Comparison of ENCODE assay signal across 19 cellular contexts in the genomic region with DNA sequence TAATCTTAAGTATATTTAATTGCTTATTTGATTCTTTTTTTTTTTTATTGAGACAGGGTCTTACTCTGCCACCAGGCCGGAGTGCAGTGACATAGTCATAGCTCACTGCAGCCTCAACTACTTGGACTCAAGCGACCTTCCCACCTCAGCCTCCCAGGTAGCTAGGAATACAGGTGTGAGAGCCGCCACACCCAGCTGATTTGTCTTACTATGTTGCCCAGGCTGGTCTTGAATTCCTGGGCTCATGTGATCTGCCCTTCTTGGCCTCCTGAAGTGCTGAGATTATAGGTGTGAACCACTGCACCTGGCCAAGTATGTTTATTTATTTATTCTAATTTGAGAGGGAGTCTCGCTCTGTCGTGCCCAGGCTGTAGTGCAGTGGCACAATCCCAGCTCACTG. TPM values are rescaled to one million over a fixed set of nuclear protein-coding genes. Genes with fewer than 3 reads are reported as not detected.
A peak's percentile ranks its signal among the peaks of the same experiment; 100 is the strongest.
DNase-seq lines count a peak whose midpoint lies in the region; ATAC-seq lines count a peak whose summit lies in the region.
"Had no signal": no experiment of that assay in that cellular context is flagged by ENCODE, and none has a peak within 500 bp of the region (broad histone marks: within the 10 kb centered on the region; RNA-seq: fewer than 3 reads in every experiment).

No MANE protein-coding gene starts in this region.

- H3K4me1 Mint-ChIP-seq in stimulated activated naive CD8-positive, alpha-beta T cell treated with anti-CD3 and anti-CD28 coated beads, Interleukin-15, Interleukin-2, amounts not matched to agents 100 ng/mL and 50 ng/mL, for 24 hours (ENCODE audit: low read depth) = peaks cover 7% of the 10 kb centered on the region
- H3K4me1 Mint-ChIP-seq in stimulated activated naive CD8-positive, alpha-beta T cell treated with anti-CD3 and anti-CD28 coated beads, Interleukin-15, amount 100 ng/mL, for 72 hours = peaks cover 30% of the 10 kb centered on the region
- peaks cover 51% of the 10 kb centered on the region for H3K4me1 Mint-ChIP-seq in activated T-helper 1 cell treated with anti-CD3 and anti-CD28 coated beads, Interleukin-12 subunit alpha, Interleukin-12 subunit beta, Interleukin-2, Interleukin-4 antibody, amounts not matched to agents 30 ng/mL and 10 ng/mL and 1 ng/mL, durations not matched to agents 14 hours and 24 hours and 36 hours (ENCODE audit: low read depth)
- H3K4me1 Mint-ChIP-seq in memory B cell = peaks cover 44% of the 10 kb centered on the region

- no peak overlapping the region for H3K4me3 Mint-ChIP-seq in stimulated activated naive CD8-positive, alpha-beta T cell treated with anti-CD3 and anti-CD28 coated beads, Interleukin-15, Interleukin-2, amounts not matched to agents 100 ng/mL and 50 ng/mL, for 24 hours
- peak overlapping the region in 1 of 2 donors; percentile 64 for H3K4me3 Mint-ChIP-seq in stimulated activated naive CD8-positive, alpha-beta T cell treated with anti-CD3 and anti-CD28 coated beads, Interleukin-15, amount 100 ng/mL, for 72 hours
- no peak overlapping the region for H3K4me3 Mint-ChIP-seq in activated T-helper 1 cell treated with anti-CD3 and anti-CD28 coated beads, Interleukin-12 subunit alpha, Interleukin-12 subunit beta, Interleukin-2, Interleukin-4 antibody, amounts not matched to agents 30 ng/mL and 10 ng/mL and 1 ng/mL, durations not matched to agents 14 hours and 24 hours and 36 hours
- peak overlapping the region; percentile 78 for H3K4me3 Mint-ChIP-seq in memory B cell
- H3K4me3 Mint-ChIP-seq: HFFc6, WTC11 had no signal

- no peak for DNase-seq in stimulated activated naive CD8-positive, alpha-beta T cell treated with anti-CD3 and anti-CD28 coated beads, Interleukin-15, amount 100 ng/mL, for 72 hours
- no peak for DNase-seq in activated T-helper 1 cell treated with anti-CD3 and anti-CD28 coated beads, Interleukin-12 subunit alpha, Interleukin-12 subunit beta, Interleukin-2, Interleukin-4 antibody, amounts not matched to agents 30 ng/mL and 10 ng/mL and 1 ng/mL, durations not matched to agents 14 hours and 24 hours and 36 hours (ENCODE audit: low spot score)
- DNase-seq in memory B cell (ENCODE audit: low spot score in 2 of 2) = no peak
- DNase-seq in cerebellar nuclear complex (lab: John Stamatoyannopoulos, UW) = no peak
- DNase-seq in T1000 (lab: John Stamatoyannopoulos, UW) = no peak
- no peak for DNase-seq in stimulated activated CD4-positive, alpha-beta T cell treated with anti-CD3 and anti-CD28 coated beads, Interleukin-4, amount 100 ng/mL, for 24 hours
- DNase-seq: activated CD8-positive, alpha-beta memory T cell treated with anti-CD3 and anti-CD28 coated beads, Interleukin-2, amount 50 U/mL, for 48 hours; DMS 273 treated with DMSO at 0.1 percent for 48 hours; dorsolateral prefrontal cortex; HFFc6; Karpas-422; NCI-H1092 treated with DMSO at 0.1 percent for 48 hours; NCI-H2081 treated with DMSO at 0.1 percent for 48 hours; NCI-H526; SHP77 had no signal

- peaks cover 47% of the 10 kb centered on the region for H3K36me3 Mint-ChIP-seq in stimulated activated naive CD8-positive, alpha-beta T cell treated with anti-CD3 and anti-CD28 coated beads, Interleukin-15, Interleukin-2, amounts not matched to agents 100 ng/mL and 50 ng/mL, for 24 hours (ENCODE audit: low read depth)
- H3K36me3 Mint-ChIP-seq in activated T-helper 1 cell treated with anti-CD3 and anti-CD28 coated beads, Interleukin-12 subunit alpha, Interleukin-12 subunit beta, Interleukin-2, Interleukin-4 antibody, amounts not matched to agents 30 ng/mL and 10 ng/mL and 1 ng/mL, durations not matched to agents 14 hours and 24 hours and 36 hours (ENCODE audit: low read depth) = peaks cover 27% of the 10 kb centered on the region
- peaks cover 9% of the 10 kb centered on the region for H3K36me3 Mint-ChIP-seq in memory B cell
- H3K36me3 Mint-ChIP-seq: WTC11 had no signal

- H3K27me3 Mint-ChIP-seq in stimulated activated naive CD8-positive, alpha-beta T cell treated with anti-CD3 and anti-CD28 coated beads, Interleukin-15, Interleukin-2, amounts not matched to agents 100 ng/mL and 50 ng/mL, for 24 hours = no peaks in the 10 kb centered on the region
- H3K27me3 Mint-ChIP-seq in stimulated activated naive CD8-positive, alpha-beta T cell treated with anti-CD3 and anti-CD28 coated beads, Interleukin-15, amount 100 ng/mL, for 72 hours = no peaks in the 10 kb centered on the region
- no peaks in the 10 kb centered on the region for H3K27me3 Mint-ChIP-seq in activated T-helper 1 cell treated with anti-CD3 and anti-CD28 coated beads, Interleukin-12 subunit alpha, Interleukin-12 subunit beta, Interleukin-2, Interleukin-4 antibody, amounts not matched to agents 30 ng/mL and 10 ng/mL and 1 ng/mL, durations not matched to agents 14 hours and 24 hours and 36 hours (ENCODE audit: insufficient read depth)
- H3K27me3 Mint-ChIP-seq in memory B cell = no peaks in the 10 kb centered on the region

- H3K27ac Mint-ChIP-seq in stimulated activated naive CD8-positive, alpha-beta T cell treated with anti-CD3 and anti-CD28 coated beads, Interleukin-15, Interleukin-2, amounts not matched to agents 100 ng/mL and 50 ng/mL, for 24 hours = peak overlapping the region; percentile 86
- H3K27ac Mint-ChIP-seq in stimulated activated naive CD8-positive, alpha-beta T cell treated with anti-CD3 and anti-CD28 coated beads, Interleukin-15, amount 100 ng/mL, for 72 hours = peak overlapping the region in 1 of 2 donors; percentile 19
- peak overlapping the region; percentile 82 for H3K27ac Mint-ChIP-seq in activated T-helper 1 cell treated with anti-CD3 and anti-CD28 coated beads, Interleukin-12 subunit alpha, Interleukin-12 subunit beta, Interleukin-2, Interleukin-4 antibody, amounts not matched to agents 30 ng/mL and 10 ng/mL and 1 ng/mL, durations not matched to agents 14 hours and 24 hours and 36 hours
- H3K27ac Mint-ChIP-seq in memory B cell = no peak overlapping the region
- H3K27ac Mint-ChIP-seq: WTC11 had no signal

- no peaks in the 10 kb centered on the region for H3K9me3 Mint-ChIP-seq in stimulated activated naive CD8-positive, alpha-beta T cell treated with anti-CD3 and anti-CD28 coated beads, Interleukin-15, Interleukin-2, amounts not matched to agents 100 ng/mL and 50 ng/mL, for 24 hours
- no peaks in the 10 kb centered on the region for H3K9me3 Mint-ChIP-seq in stimulated activated naive CD8-positive, alpha-beta T cell treated with anti-CD3 and anti-CD28 coated beads, Interleukin-15, amount 100 ng/mL, for 72 hours
- H3K9me3 Mint-ChIP-seq in activated T-helper 1 cell treated with anti-CD3 and anti-CD28 coated beads, Interleukin-12 subunit alpha, Interleukin-12 subunit beta, Interleukin-2, Interleukin-4 antibody, amounts not matched to agents 30 ng/mL and 10 ng/mL and 1 ng/mL, durations not matched to agents 14 hours and 24 hours and 36 hours = no peaks in the 10 kb centered on the region
- no peaks in the 10 kb centered on the region for H3K9me3 Mint-ChIP-seq in memory B cell
- H3K9me3 Mint-ChIP-seq: HFFc6, WTC11 had no signal

- intact Hi-C loops in activated T-helper 1 cell treated with anti-CD3 and anti-CD28 coated beads, Interleukin-12 subunit alpha, Interleukin-12 subunit beta, Interleukin-2, Interleukin-4 antibody, amounts not matched to agents 30 ng/mL and 10 ng/mL and 1 ng/mL, durations not matched to agents 14 hours and 24 hours and 36 hours (cut with micrococcal nuclease) = no loop called here

- no peak for ATAC-seq in stimulated activated naive CD8-positive, alpha-beta T cell treated with anti-CD3 and anti-CD28 coated beads, Interleukin-15, amount 100 ng/mL, for 72 hours
- no peak for ATAC-seq in memory B cell (ENCODE audit: low read depth)
- ATAC-seq: left lobe of liver, sciatic nerve, WTC11 had no signal

RNA-seq across cellular contexts. Expression of a gene that starts 38.2 kb away (rescaled TPM):
- total RNA-seq in activated T-helper 1 cell treated with anti-CD3 and anti-CD28 coated beads, Interleukin-12 subunit alpha, Interleukin-12 subunit beta, Interleukin-2, Interleukin-4 antibody, amounts not matched to agents 30 ng/mL and 10 ng/mL and 1 ng/mL, durations not matched to agents 14 hours and 24 hours and 36 hours = 60.0 and 60.5 TPM in 2 replicates
